Comparison of ENCODE assay signal across 8 cellular contexts in the genomic region with DNA sequence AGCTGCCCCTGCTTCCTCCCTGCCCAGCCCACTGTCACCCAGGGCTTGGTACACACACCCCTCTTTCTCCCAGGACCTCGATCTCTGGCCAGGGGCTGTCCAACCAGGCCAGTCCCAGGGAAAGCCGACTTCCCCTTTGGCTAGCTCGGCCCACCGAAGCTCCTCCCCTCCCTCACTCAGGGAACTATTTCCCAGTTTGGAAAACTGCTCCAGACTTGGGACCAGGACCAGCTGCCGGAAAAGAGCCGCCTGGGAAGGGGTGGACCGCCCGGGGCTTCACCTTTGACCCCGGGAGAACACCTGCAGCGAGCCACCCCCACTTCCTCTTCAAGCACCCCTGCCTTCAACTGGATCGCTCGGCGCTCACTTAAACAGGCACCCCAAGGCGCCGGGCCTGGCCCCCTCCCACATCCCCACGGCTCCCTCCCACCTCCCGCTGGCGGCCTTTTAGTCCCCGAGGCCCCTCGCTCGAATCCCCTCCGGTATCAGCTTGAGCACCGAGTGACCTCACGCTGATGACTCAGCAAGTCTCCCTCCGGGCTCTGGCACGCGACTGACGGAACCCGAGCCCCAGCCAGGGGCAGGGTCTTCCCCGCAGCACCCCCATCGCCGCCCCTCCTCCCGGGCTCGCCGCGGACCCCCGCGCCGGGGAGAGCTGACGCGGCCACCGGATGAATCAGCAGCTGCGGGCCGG. TPM values are rescaled to one million over a fixed set of nuclear protein-coding genes. Genes with fewer than 3 reads are reported as not detected.
DNase-seq lines count a peak whose midpoint lies in the region; ATAC-seq and TF ChIP-seq lines count a peak whose summit lies in the region.

No MANE protein-coding gene starts in this region.

- peak overlapping the region; percentile 88 for H3K27ac ChIP-seq in ACC112 (ENCODE audit: low read depth, low read length)
- peak overlapping the region; percentile 83 for H3K27ac ChIP-seq in adipose tissue (ENCODE audit: low read depth, low read length)
- peak overlapping the region; percentile 83 to 85 for H3K27ac ChIP-seq in prostate gland
- H3K27ac ChIP-seq in aorta (ENCODE audit: low read depth in 1 of 2, low read length in 2 of 2): peak overlapping the region; percentile 11 to 14

- H2AFZ ChIP-seq in ACC112 (ENCODE audit: low read length, unreplicated experiment): no peak overlapping the region

- H3K79me2 ChIP-seq in ACC112 (ENCODE audit: control insufficient read depth, insufficient read depth, low read length, unreplicated experiment): peaks cover 49% of the 10 kb centered on the region

- no peak for TF ChIP-seq CTCF in prostate gland (IDR thresholded peaks at IDR 0.05)

- no peaks in the 10 kb centered on the region for H3K27me3 ChIP-seq in ACC112 (ENCODE audit: insufficient read depth, low read length)
- no peaks in the 10 kb centered on the region for H3K27me3 ChIP-seq in prostate gland (replicated peaks; ENCODE audit: insufficient read depth)
- no peaks in the 10 kb centered on the region for H3K27me3 ChIP-seq in aorta (ENCODE audit: control insufficient read depth in 1 of 2, insufficient read depth in 2 of 2, low read length in 1 of 2)

- ATAC-seq in GM18861 (IDR thresholded peaks at IDR 0.05; ENCODE audit: unreplicated experiment) (peak; percentile 11), aorta (ENCODE audit: low FRiP score) (peak; percentile 73)

- H3K9me3 ChIP-seq in prostate gland: no peaks in the 10 kb centered on the region
- H3K9me3 ChIP-seq in aorta (ENCODE audit: control insufficient read depth, low read length): no peaks in the 10 kb centered on the region

- H3K4me3 ChIP-seq in ACC112 (ENCODE audit: low read depth, low read length): peak overlapping the region; percentile 94
- peak overlapping the region; percentile 89 to 98 for H3K4me3 ChIP-seq in prostate gland
- peak overlapping the region; percentile 90 to 91 for H3K4me3 ChIP-seq in aorta (ENCODE audit: low read length in 2 of 2)

- H3K36me3 ChIP-seq in ACC112 (ENCODE audit: insufficient read depth, low read length): no peaks in the 10 kb centered on the region; the same call in 1 of the 2 replicates
- no peaks in the 10 kb centered on the region for H3K36me3 ChIP-seq in prostate gland
- H3K36me3 ChIP-seq in aorta (ENCODE audit: control insufficient read depth in 1 of 2, insufficient read depth in 2 of 2, low read length in 1 of 2): peaks cover 0 to 3% of the 10 kb centered on the region in 2 donors

- intact Hi-C loops in cardiac septum (cut with DNase I): loop anchor here (5.0 kb wide), 1 partner anchor 54 kb away; a partner anchor contains a TSS
- intact Hi-C loops in prostate gland (cut with DNase I): no loop called here
- intact Hi-C loops in aorta (cut with DNase I): no loop called here

- TF ChIP-seq POLR2A in prostate gland (IDR thresholded peaks at IDR 0.05): peak; percentile 38

- peaks cover 31% of the 10 kb centered on the region for H3K4me1 ChIP-seq in ACC112 (ENCODE audit: control insufficient read depth, insufficient read depth, low read length, unreplicated experiment)
- H3K4me1 ChIP-seq in prostate gland (replicated peaks): peaks cover 22% of the 10 kb centered on the region
- no peaks in the 10 kb centered on the region for H3K4me1 ChIP-seq in aorta (ENCODE audit: control insufficient read depth in 1 of 2, insufficient read depth in 2 of 2, low read length in 2 of 2)

- 0 to 1% (median 1%) methylated on average over 35 to 44 of the region's 44 CpGs for whole genome bisulfite sequencing in adipose tissue, 3 donors
- WGBS in prostate gland: under 1% methylated on average over 32 of the region's 44 CpGs
- WGBS in aorta, 2 donors: 0 to 1% methylated on average over 28 to 44 of the region's 44 CpGs

- DNase-seq in HT-29 (ENCODE audit: low spot score) (peak; percentile 92), SKM-1 treated with dmso at 0.1 percent for 144 hours (lab: John Stamatoyannopoulos, UW; ENCODE audit: unreplicated experiment) (peak; percentile 54), cardiac septum (ENCODE audit: low spot score) (peak; percentile 87), prostate gland (ENCODE audit: low spot score) (peak; percentile 51), aorta (peak; percentile 90 to 91)

RNA-seq across cellular contexts. Expression of a gene that starts 0.9 kb away (rescaled TPM):
- 42.8 and 45.5 TPM in 2 replicates for total RNA-seq in HT-29 (2014; rRNA removed; shearing (Covaris generic))
- polyA plus RNA-seq in adipose tissue (10 to 100 TPM in 2 of 3 donors, 1 to 10 TPM in 1; 5.2 to 13.9 (median 13.8) TPM), aorta (10 to 100 TPM in 1 of 2 donors, 1 to 10 TPM in 1; 9.9 to 16.0 TPM)
- total RNA-seq in cardiac septum (24.4 TPM), prostate gland (10 to 100 TPM; 11.3 to 27.7 TPM), aorta (10 to 100 TPM; 29.4 to 38.6 TPM)

RNA-seq across cellular contexts. Expression of a gene that starts 8.6 kb away (rescaled TPM):
- total RNA-seq in HT-29 (2014; rRNA removed; shearing (Covaris generic)): 101 and 121 TPM in 2 replicates
- polyA plus RNA-seq in adipose tissue: 10 to 100 TPM; 12.6 to 19.6 (median 19.0) TPM
- 8.3 TPM for total RNA-seq in cardiac septum
- total RNA-seq in prostate gland: 10 to 100 TPM; 22.4 to 39.9 TPM
- 10 to 100 TPM; 18.6 to 21.6 TPM for total RNA-seq in aorta
- polyA plus RNA-seq in aorta: 10 to 100 TPM in 1 of 2 donors, 1 to 10 TPM in 1; 8.5 to 43.1 TPM

RNA-seq across cellular contexts. Expression of a gene that starts 10.5 kb away (rescaled TPM):
- 255 and 273 TPM in 2 replicates for total RNA-seq in HT-29 (2014; rRNA removed; shearing (Covaris generic))
- 10 to 100 TPM in 2 of 3 donors, 1 to 10 TPM in 1; 9.2 to 63.5 (median 34.9) TPM for polyA plus RNA-seq in adipose tissue
- total RNA-seq in cardiac septum: 7.8 TPM
- 10 to 100 TPM; 35.0 to 91.2 TPM for total RNA-seq in prostate gland
- total RNA-seq in aorta: 10 to 100 TPM in 1 of 2 donors, 1 to 10 TPM in 1; 9.4 to 23.4 TPM
- 1 to 10 TPM; 4.3 to 6.4 TPM for polyA plus RNA-seq in aorta

RNA-seq across cellular contexts. Expression of a gene that starts 15.4 kb away (rescaled TPM):
- total RNA-seq in HT-29 (2014; rRNA removed; shearing (Covaris generic)): 163 and 167 TPM in 2 replicates
- polyA plus RNA-seq in adipose tissue: 10 to 100 TPM; 30.4 to 76.4 (median 54.3) TPM
- 47.1 TPM for total RNA-seq in cardiac septum
- total RNA-seq in prostate gland: 10 to 100 TPM; 51.4 to 69.2 TPM
- total RNA-seq in aorta: 10 to 100 TPM; 14.6 to 20.8 TPM
- 10 to 100 TPM; 30.1 to 33.2 TPM for polyA plus RNA-seq in aorta

RNA-seq across cellular contexts. Expression of a gene that starts 20.4 kb away (rescaled TPM):
- total RNA-seq in HT-29 (2014; rRNA removed; shearing (Covaris generic)): not detected in 2 replicates
- not detected for polyA plus RNA-seq in adipose tissue
- total RNA-seq in cardiac septum: 4.4 TPM
- under 1 TPM in 1 of 2 donors, not detected in 1; 0.14 TPM for total RNA-seq in prostate gland
- not detected for total RNA-seq in aorta
- not detected for polyA plus RNA-seq in aorta

Comparison
In these comparisons a context has a peak if more than half of its experiments do, and no peak if none do; other contexts are left out.
1. Peak in every context shown above with its lines: DNase-seq, ATAC-seq, H3K4me3 ChIP-seq and H3K27ac ChIP-seq.
2. H3K27ac ChIP-seq: peak in every context shown above with its lines; median percentile 88 in ACC112; 84 in prostate gland; 83 in adipose tissue; 12 in aorta.